ENCODE assay signal across 1 cellular context in genomic region chr20:35741892-35742740, GRCh38.
A peak's percentile ranks its signal among the peaks of the same experiment; 100 is the strongest.
TF ChIP-seq lines count a peak whose summit lies in the region.

Gene RBM39, minus strand, starts transcription at chr20:35742260. Its CDS starts 1,386 bp downstream, at chr20:35740874.

TF ChIP-seq in HepG2, 621 proteins besides CTCF, POLR2A, EP300 and RAD21 (continued from another document and continues in another):
- peak; percentile 85; the same call in 1 of the 2 replicates for TF ChIP-seq HMG20B (CRISPR knock-in tag; conservative IDR thresholded peaks at IDR 0.05)
- TF ChIP-seq ZNF124 (CRISPR knock-in tag; IDR thresholded peaks at IDR 0.05) = peak; percentile 98
- TF ChIP-seq MLLT10 (CRISPR knock-in tag; IDR thresholded peaks at IDR 0.05) = peak; percentile 92; the same call in 1 of the 2 replicates
- TF ChIP-seq, protein P1, sequence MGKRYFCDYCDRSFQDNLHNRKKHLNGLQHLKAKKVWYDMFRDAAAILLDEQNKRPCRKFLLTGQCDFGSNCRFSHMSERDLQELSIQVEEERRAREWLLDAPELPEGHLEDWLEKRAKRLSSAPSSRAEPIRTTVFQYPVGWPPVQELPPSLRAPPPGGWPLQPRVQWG (CRISPR knock-in tag; IDR thresholded peaks at IDR 0.05; ENCODE audit: borderline replicate concordance, low read depth) = 0 out of 2 replicates have a peak, but pooled peaks have one; percentile 93
- peak; percentile 93; the same call in 1 of the 2 replicates for TF ChIP-seq ZNF12 (CRISPR knock-in tag; IDR thresholded peaks at IDR 0.05)
- 0 out of 2 replicates have a peak, but pooled peaks have one; percentile 3 for TF ChIP-seq NFE2L2 (IDR thresholded peaks at IDR 0.05; ENCODE audit: low read length)
- peak; percentile 67 for TF ChIP-seq SNAPC4 (CRISPR knock-in tag; IDR thresholded peaks at IDR 0.05)
- no peak; the same call in 1 of the 2 replicates for TF ChIP-seq ZNF33A (CRISPR knock-in tag; IDR thresholded peaks at IDR 0.05; ENCODE audit: borderline replicate concordance)
- TF ChIP-seq ZKSCAN8 (CRISPR knock-in tag; IDR thresholded peaks at IDR 0.05; ENCODE audit: borderline replicate concordance) = peak; percentile 96
- peak; percentile 79; the same call in 1 of the 2 replicates for TF ChIP-seq ZNF749 (CRISPR knock-in tag; IDR thresholded peaks at IDR 0.05; ENCODE audit: borderline replicate concordance)
- TF ChIP-seq, protein P2, sequence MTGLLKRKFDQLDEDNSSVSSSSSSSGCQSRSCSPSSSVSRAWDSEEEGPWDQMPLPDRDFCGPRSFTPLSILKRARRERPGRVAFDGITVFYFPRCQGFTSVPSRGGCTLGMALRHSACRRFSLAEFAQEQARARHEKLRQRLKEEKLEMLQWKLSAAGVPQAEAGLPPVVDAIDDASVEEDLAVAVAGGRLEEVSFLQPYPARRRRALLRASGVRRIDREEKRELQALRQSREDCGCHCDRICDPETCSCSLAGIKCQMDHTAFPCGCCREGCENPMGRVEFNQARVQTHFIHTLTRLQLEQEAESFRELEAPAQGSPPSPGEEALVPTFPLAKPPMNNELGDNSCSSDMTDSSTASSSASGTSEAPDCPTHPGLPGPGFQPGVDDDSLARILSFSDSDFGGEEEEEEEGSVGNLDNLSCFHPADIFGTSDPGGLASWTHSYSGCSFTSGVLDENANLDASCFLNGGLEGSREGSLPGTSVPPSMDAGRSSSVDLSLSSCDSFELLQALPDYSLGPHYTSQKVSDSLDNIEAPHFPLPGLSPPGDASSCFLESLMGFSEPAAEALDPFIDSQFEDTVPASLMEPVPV (CRISPR knock-in tag; IDR thresholded peaks at IDR 0.05) = peak; percentile 86
- peak; percentile 98 for TF ChIP-seq ZNF589 (CRISPR knock-in tag; conservative IDR thresholded peaks at IDR 0.05)
- peak; percentile 96 for TF ChIP-seq CREB1 (IDR thresholded peaks at IDR 0.05)
- TF ChIP-seq CREB1 (CRISPR knock-in tag; IDR thresholded peaks at IDR 0.05) = peak; percentile 98
- TF ChIP-seq NFKBIZ (CRISPR knock-in tag; IDR thresholded peaks at IDR 0.05) = peak; percentile 95
- TF ChIP-seq SMARCC2 (IDR thresholded peaks at IDR 0.05) = 0 out of 2 replicates have a peak, but pooled peaks have one; percentile 21
- TF ChIP-seq ATF7 (IDR thresholded peaks at IDR 0.05) = peak; percentile 87
- peak; percentile 91 for TF ChIP-seq ATF7 (CRISPR knock-in tag; IDR thresholded peaks at IDR 0.05)
- 0 out of 2 replicates have a peak, but pooled peaks have one; percentile 71 for TF ChIP-seq ZNF720 (CRISPR knock-in tag; IDR thresholded peaks at IDR 0.05)
- peak; percentile 77; the same call in 1 of the 2 replicates for TF ChIP-seq ZNF33B (CRISPR knock-in tag; IDR thresholded peaks at IDR 0.05)
- TF ChIP-seq CHCHD3 (CRISPR knock-in tag; IDR thresholded peaks at IDR 0.05) = peak; percentile 96
- peak; percentile 86; the same call in 1 of the 2 replicates for TF ChIP-seq ZNF879 (CRISPR knock-in tag; IDR thresholded peaks at IDR 0.05)
- peak; percentile 96 for TF ChIP-seq FOXP4 (CRISPR knock-in tag; IDR thresholded peaks at IDR 0.05)
- TF ChIP-seq ZNF160 (CRISPR knock-in tag; IDR thresholded peaks at IDR 0.05) = peak; percentile 48
- TF ChIP-seq ZNF878 (CRISPR knock-in tag; IDR thresholded peaks at IDR 0.05) = peak; percentile 95
- TF ChIP-seq, protein P3, sequence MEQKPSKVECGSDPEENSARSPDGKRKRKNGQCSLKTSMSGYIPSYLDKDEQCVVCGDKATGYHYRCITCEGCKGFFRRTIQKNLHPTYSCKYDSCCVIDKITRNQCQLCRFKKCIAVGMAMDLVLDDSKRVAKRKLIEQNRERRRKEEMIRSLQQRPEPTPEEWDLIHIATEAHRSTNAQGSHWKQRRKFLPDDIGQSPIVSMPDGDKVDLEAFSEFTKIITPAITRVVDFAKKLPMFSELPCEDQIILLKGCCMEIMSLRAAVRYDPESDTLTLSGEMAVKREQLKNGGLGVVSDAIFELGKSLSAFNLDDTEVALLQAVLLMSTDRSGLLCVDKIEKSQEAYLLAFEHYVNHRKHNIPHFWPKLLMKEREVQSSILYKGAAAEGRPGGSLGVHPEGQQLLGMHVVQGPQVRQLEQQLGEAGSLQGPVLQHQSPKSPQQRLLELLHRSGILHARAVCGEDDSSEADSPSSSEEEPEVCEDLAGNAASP (CRISPR knock-in tag; IDR thresholded peaks at IDR 0.05; ENCODE audit: borderline replicate concordance) = peak; percentile 82
- peak; percentile 97 for TF ChIP-seq ATF2 (CRISPR knock-in tag; IDR thresholded peaks at IDR 0.05)
- TF ChIP-seq KLF11 (CRISPR knock-in tag; IDR thresholded peaks at IDR 0.05) = peak; percentile 97; the same call in 1 of the 2 replicates
- TF ChIP-seq, protein P4, sequence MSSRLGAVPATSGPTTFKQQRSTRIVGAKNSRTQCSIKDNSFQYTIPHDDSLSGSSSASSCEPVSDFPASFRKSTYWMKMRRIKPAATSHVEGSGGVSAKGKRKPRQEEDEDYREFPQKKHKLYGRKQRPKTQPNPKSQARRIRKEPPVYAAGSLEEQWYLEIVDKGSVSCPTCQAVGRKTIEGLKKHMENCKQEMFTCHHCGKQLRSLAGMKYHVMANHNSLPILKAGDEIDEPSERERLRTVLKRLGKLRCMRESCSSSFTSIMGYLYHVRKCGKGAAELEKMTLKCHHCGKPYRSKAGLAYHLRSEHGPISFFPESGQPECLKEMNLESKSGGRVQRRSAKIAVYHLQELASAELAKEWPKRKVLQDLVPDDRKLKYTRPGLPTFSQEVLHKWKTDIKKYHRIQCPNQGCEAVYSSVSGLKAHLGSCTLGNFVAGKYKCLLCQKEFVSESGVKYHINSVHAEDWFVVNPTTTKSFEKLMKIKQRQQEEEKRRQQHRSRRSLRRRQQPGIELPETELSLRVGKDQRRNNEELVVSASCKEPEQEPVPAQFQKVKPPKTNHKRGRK (CRISPR knock-in tag; IDR thresholded peaks at IDR 0.05) = no peak
- peak; percentile 95 for TF ChIP-seq POLR2AphosphoS5 (IDR thresholded peaks at IDR 0.05; ENCODE audit: low read depth, low read length)
- no peak for TF ChIP-seq IKZF1 (IDR thresholded peaks at IDR 0.05)
- peak; percentile 100 for TF ChIP-seq SP2 (CRISPR knock-in tag; IDR thresholded peaks at IDR 0.05)
- peak; percentile 29; the same call in 1 of the 2 replicates for TF ChIP-seq STAG1 (CRISPR knock-in tag; IDR thresholded peaks at IDR 0.05)
- TF ChIP-seq ZNF83 (CRISPR knock-in tag; IDR thresholded peaks at IDR 0.05; ENCODE audit: borderline replicate concordance) = peak; percentile 84
- peak; percentile 88; the same call in 1 of the 2 replicates for TF ChIP-seq SP140L (CRISPR knock-in tag; IDR thresholded peaks at IDR 0.05; ENCODE audit: borderline replicate concordance)
- peak; percentile 92; the same call in 1 of the 2 replicates for TF ChIP-seq ATRX (CRISPR knock-in tag; IDR thresholded peaks at IDR 0.05; ENCODE audit: borderline replicate concordance)
- no peak for TF ChIP-seq ZUFSP (CRISPR knock-in tag; IDR thresholded peaks at IDR 0.05; ENCODE audit: borderline replicate concordance)
- peak; percentile 77 for TF ChIP-seq MNT (IDR thresholded peaks at IDR 0.05)
- peak; percentile 94 for TF ChIP-seq HDAC2 (CRISPR knock-in tag; IDR thresholded peaks at IDR 0.05)
- peak; percentile 74 for TF ChIP-seq RARA (CRISPR knock-in tag; IDR thresholded peaks at IDR 0.05)
- no peak for TF ChIP-seq LCORL (IDR thresholded peaks at IDR 0.05)
- TF ChIP-seq LCORL (CRISPR knock-in tag; IDR thresholded peaks at IDR 0.05) = no peak; the same call in 1 of the 2 replicates
- TF ChIP-seq, protein P5, sequence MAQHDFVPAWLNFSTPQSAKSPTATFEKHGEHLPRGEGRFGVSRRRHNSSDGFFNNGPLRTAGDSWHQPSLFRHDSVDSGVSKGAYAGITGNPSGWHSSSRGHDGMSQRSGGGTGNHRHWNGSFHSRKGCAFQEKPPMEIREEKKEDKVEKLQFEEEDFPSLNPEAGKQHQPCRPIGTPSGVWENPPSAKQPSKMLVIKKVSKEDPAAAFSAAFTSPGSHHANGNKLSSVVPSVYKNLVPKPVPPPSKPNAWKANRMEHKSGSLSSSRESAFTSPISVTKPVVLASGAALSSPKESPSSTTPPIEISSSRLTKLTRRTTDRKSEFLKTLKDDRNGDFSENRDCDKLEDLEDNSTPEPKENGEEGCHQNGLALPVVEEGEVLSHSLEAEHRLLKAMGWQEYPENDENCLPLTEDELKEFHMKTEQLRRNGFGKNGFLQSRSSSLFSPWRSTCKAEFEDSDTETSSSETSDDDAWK (CRISPR knock-in tag; IDR thresholded peaks at IDR 0.05) = no peak
- peak; percentile 89; the same call in 1 of the 2 replicates for TF ChIP-seq ZSCAN25 (CRISPR knock-in tag; IDR thresholded peaks at IDR 0.05)
- peak; percentile 94; the same call in 1 of the 2 replicates for TF ChIP-seq ZSCAN20 (CRISPR knock-in tag; IDR thresholded peaks at IDR 0.05; ENCODE audit: borderline replicate concordance)
